In the genomic region with DNA sequence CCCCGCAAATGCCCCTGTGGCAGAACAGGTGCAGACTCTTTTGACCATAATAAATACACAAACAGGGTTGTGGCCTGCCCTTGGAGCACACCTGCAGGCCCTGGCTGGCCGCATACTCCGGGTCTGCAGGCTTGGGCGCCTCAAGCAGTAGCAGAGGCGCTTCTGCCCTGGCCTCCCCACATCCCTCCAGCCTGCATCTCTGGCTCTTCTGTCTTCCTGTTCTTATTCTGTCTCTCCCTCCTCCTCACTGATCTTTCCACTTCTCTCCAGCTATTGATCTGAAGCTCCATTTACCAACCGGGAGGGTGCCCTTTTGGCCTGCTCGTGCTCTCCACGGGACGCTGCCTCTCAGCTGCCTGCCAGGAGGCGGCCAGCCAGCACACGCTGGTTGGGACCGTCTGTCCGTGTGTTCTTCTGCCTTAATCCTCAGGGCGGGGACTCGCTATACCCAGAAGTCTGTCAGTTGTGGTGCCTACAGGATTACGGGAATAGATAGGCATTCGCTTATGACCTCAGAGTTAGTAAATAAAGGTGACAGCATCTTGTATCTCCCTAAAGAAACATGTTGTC, we compare ENCODE assay signal across 1 cellular context.
TF ChIP-seq lines count a peak whose summit lies in the region.

No MANE protein-coding gene starts in this region.

TF ChIP-seq in GM23338, 12 proteins besides CTCF, POLR2A, EP300 and RAD21 (continued from another document):
- TF ChIP-seq, protein P1, sequence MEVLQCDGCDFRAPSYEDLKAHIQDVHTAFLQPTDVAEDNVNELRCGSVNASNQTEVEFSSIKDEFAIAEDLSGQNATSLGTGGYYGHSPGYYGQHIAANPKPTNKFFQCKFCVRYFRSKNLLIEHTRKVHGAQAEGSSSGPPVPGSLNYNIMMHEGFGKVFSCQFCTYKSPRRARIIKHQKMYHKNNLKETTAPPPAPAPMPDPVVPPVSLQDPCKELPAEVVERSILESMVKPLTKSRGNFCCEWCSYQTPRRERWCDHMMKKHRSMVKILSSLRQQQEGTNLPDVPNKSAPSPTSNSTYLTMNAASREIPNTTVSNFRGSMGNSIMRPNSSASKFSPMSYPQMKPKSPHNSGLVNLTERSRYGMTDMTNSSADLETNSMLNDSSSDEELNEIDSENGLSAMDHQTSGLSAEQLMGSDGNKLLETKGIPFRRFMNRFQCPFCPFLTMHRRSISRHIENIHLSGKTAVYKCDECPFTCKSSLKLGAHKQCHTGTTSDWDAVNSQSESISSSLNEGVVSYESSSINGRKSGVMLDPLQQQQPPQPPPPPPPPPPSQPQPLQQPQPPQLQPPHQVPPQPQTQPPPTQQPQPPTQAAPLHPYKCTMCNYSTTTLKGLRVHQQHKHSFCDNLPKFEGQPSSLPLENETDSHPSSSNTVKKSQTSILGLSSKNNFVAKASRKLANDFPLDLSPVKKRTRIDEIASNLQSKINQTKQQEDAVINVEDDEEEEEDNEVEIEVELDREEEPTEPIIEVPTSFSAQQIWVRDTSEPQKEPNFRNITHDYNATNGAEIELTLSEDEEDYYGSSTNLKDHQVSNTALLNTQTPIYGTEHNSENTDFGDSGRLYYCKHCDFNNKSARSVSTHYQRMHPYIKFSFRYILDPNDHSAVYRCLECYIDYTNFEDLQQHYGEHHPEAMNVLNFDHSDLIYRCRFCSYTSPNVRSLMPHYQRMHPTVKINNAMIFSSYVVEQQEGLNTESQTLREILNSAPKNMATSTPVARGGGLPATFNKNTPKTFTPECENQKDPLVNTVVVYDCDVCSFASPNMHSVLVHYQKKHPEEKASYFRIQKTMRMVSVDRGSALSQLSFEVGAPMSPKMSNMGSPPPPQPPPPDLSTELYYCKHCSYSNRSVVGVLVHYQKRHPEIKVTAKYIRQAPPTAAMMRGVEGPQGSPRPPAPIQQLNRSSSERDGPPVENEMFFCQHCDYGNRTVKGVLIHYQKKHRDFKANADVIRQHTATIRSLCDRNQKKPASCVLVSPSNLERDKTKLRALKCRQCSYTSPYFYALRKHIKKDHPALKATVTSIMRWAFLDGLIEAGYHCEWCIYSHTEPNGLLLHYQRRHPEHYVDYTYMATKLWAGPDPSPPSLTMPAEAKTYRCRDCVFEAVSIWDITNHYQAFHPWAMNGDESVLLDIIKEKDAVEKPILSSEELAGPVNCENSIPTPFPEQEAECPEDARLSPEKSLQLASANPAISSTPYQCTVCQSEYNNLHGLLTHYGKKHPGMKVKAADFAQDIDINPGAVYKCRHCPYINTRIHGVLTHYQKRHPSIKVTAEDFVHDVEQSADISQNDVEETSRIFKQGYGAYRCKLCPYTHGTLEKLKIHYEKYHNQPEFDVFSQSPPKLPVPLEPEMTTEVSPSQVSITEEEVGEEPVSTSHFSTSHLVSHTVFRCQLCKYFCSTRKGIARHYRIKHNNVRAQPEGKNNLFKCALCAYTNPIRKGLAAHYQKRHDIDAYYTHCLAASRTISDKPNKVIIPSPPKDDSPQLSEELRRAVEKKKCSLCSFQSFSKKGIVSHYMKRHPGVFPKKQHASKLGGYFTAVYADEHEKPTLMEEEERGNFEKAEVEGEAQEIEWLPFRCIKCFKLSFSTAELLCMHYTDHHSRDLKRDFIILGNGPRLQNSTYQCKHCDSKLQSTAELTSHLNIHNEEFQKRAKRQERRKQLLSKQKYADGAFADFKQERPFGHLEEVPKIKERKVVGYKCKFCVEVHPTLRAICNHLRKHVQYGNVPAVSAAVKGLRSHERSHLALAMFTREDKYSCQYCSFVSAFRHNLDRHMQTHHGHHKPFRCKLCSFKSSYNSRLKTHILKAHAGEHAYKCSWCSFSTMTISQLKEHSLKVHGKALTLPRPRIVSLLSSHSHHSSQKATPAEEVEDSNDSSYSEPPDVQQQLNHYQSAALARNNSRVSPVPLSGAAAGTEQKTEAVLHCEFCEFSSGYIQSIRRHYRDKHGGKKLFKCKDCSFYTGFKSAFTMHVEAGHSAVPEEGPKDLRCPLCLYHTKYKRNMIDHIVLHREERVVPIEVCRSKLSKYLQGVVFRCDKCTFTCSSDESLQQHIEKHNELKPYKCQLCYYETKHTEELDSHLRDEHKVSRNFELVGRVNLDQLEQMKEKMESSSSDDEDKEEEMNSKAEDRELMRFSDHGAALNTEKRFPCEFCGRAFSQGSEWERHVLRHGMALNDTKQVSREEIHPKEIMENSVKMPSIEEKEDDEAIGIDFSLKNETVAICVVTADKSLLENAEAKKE (CRISPR knock-in tag; IDR thresholded peaks at IDR 0.05) = no peak
- TF ChIP-seq, protein P2, sequence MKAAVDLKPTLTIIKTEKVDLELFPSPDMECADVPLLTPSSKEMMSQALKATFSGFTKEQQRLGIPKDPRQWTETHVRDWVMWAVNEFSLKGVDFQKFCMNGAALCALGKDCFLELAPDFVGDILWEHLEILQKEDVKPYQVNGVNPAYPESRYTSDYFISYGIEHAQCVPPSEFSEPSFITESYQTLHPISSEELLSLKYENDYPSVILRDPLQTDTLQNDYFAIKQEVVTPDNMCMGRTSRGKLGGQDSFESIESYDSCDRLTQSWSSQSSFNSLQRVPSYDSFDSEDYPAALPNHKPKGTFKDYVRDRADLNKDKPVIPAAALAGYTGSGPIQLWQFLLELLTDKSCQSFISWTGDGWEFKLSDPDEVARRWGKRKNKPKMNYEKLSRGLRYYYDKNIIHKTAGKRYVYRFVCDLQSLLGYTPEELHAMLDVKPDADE (IDR thresholded peaks at IDR 0.05) = no peak
- TF ChIP-seq, protein P3, sequence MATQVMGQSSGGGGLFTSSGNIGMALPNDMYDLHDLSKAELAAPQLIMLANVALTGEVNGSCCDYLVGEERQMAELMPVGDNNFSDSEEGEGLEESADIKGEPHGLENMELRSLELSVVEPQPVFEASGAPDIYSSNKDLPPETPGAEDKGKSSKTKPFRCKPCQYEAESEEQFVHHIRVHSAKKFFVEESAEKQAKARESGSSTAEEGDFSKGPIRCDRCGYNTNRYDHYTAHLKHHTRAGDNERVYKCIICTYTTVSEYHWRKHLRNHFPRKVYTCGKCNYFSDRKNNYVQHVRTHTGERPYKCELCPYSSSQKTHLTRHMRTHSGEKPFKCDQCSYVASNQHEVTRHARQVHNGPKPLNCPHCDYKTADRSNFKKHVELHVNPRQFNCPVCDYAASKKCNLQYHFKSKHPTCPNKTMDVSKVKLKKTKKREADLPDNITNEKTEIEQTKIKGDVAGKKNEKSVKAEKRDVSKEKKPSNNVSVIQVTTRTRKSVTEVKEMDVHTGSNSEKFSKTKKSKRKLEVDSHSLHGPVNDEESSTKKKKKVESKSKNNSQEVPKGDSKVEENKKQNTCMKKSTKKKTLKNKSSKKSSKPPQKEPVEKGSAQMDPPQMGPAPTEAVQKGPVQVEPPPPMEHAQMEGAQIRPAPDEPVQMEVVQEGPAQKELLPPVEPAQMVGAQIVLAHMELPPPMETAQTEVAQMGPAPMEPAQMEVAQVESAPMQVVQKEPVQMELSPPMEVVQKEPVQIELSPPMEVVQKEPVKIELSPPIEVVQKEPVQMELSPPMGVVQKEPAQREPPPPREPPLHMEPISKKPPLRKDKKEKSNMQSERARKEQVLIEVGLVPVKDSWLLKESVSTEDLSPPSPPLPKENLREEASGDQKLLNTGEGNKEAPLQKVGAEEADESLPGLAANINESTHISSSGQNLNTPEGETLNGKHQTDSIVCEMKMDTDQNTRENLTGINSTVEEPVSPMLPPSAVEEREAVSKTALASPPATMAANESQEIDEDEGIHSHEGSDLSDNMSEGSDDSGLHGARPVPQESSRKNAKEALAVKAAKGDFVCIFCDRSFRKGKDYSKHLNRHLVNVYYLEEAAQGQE (IDR thresholded peaks at IDR 0.05; ENCODE audit: unreplicated experiment) = no peak
- no peak for TF ChIP-seq CREB1 (CRISPR knock-in tag; IDR thresholded peaks at IDR 0.05; ENCODE audit: low read depth)
- no peak for TF ChIP-seq NANOG (IDR thresholded peaks at IDR 0.05; ENCODE audit: borderline replicate concordance)
TF ChIP-seq in GM23338: peak in this region for 0.
